In the genomic region with DNA sequence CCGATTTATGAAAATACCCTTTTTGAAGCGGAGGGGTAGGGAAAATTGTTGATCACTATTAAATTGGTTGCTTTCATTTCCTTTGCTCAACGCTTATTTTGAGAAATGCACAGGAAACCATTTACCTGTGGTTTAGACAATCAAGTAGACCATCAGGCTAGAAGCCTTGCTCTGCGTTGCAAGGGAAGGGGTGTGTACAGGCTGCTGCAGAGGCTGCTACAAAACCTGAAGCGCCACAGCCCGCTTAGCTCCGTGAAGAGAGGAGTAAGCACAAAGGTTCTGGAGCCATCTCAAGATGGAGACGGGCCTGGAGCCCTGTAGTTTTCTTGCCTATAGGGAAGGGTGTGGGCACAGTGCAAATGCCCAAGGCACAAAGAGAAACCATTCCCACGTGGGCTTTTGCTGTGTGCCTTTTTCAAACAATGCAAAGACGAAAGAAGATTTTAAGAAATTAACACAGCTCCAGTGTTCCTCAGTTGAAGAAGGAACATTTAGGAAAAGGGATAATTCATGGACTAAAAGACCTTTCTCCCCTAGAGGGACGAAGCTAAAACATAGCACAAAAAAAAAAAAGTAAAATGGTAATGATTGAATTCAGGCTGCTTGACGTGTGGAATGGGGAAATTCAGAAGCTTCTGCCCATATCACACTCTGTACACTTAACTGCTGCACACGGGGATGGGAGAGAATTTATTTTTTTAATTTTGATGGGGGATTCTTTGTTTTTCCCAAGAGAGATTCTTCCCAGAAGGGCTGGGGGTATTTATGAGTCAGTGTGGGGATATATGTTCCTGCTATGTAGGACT, we compare ENCODE assay signal across 1 cellular context.
TF ChIP-seq lines count a peak whose summit lies in the region.

No MANE protein-coding gene starts in this region.

TF ChIP-seq in GM12878, 131 proteins besides CTCF, POLR2A, EP300 and RAD21 (continued from another document):
- TF ChIP-seq USF1 (IDR thresholded peaks at IDR 0.05; ENCODE audit: borderline replicate concordance, extremely low read length, insufficient read depth, low read depth, low read length): no peak
- no peak for TF ChIP-seq KDM1A (IDR thresholded peaks at IDR 0.05; ENCODE audit: borderline replicate concordance)
- TF ChIP-seq NKRF (conservative IDR thresholded peaks at IDR 0.05): 0 out of 2 replicates have a peak, but pooled peaks have one; percentile 30
- TF ChIP-seq, protein P1, sequence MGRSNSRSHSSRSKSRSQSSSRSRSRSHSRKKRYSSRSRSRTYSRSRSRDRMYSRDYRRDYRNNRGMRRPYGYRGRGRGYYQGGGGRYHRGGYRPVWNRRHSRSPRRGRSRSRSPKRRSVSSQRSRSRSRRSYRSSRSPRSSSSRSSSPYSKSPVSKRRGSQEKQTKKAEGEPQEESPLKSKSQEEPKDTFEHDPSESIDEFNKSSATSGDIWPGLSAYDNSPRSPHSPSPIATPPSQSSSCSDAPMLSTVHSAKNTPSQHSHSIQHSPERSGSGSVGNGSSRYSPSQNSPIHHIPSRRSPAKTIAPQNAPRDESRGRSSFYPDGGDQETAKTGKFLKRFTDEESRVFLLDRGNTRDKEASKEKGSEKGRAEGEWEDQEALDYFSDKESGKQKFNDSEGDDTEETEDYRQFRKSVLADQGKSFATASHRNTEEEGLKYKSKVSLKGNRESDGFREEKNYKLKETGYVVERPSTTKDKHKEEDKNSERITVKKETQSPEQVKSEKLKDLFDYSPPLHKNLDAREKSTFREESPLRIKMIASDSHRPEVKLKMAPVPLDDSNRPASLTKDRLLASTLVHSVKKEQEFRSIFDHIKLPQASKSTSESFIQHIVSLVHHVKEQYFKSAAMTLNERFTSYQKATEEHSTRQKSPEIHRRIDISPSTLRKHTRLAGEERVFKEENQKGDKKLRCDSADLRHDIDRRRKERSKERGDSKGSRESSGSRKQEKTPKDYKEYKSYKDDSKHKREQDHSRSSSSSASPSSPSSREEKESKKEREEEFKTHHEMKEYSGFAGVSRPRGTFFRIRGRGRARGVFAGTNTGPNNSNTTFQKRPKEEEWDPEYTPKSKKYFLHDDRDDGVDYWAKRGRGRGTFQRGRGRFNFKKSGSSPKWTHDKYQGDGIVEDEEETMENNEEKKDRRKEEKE (IDR thresholded peaks at IDR 0.05): peak; percentile 30; the same call in 1 of the 2 replicates
- no peak for TF ChIP-seq HCFC1 (IDR thresholded peaks at IDR 0.05; ENCODE audit: low read length)
- TF ChIP-seq E2F8 (IDR thresholded peaks at IDR 0.05; ENCODE audit: low read depth, partially characterized antibody): peak; percentile 62
- TF ChIP-seq CREM (IDR thresholded peaks at IDR 0.05; ENCODE audit: low read depth): peak; percentile 53
- no peak for TF ChIP-seq ZNF24 (IDR thresholded peaks at IDR 0.05)
